Comparison of ENCODE assay signal across 2 cellular contexts in the genomic region with DNA sequence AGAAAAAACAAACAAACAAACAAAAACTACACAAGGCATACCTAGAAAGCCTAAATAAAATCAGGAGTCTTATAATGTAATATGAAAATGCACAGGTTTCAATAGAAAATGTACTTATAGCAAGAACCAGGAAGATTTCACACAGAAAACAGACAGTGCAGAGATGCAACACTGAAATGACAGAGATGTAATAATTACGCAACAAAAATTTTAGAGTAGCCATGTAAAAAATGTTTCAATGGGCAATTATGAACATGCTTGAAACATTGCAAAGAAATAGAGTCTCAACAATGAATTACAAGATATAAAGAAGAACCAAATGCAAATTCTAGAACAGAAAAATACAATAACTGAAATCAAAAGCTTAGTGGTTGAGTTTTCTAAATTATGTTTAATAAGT.
TF ChIP-seq lines count a peak whose summit lies in the region.

No MANE protein-coding gene starts in this region.

TF ChIP-seq in IMR-90, 13 proteins besides CTCF, POLR2A, EP300 and RAD21:
- TF ChIP-seq ELK1 (IDR thresholded peaks at IDR 0.05; ENCODE audit: borderline replicate concordance, low read depth, low read length) (no peak), CEBPB (IDR thresholded peaks at IDR 0.05; ENCODE audit: low read depth, low read length) (peak; percentile 73)

TF ChIP-seq in K562, 482 proteins besides CTCF, POLR2A, EP300 and RAD21 (continued from another document):
- TF ChIP-seq ZNF408 (CRISPR knock-in tag; IDR thresholded peaks at IDR 0.05; ENCODE audit: low read depth) (no peak), CEBPB (tag; IDR thresholded peaks at IDR 0.05) (peak; percentile 49)
